8 cellular contexts compared by ENCODE assay signal in genomic region chr10:70558871-70559810, GRCh38. TPM values are rescaled to one million over a fixed set of nuclear protein-coding genes. Genes with fewer than 3 reads are reported as not detected.
DNase-seq lines count a peak whose midpoint lies in the region; ATAC-seq and TF ChIP-seq lines count a peak whose summit lies in the region.

No MANE protein-coding gene starts in this region.

- H3K9me3 Mint-ChIP-seq in CD8-positive, alpha-beta memory T cell, result no peaks in the 10 kb centered on the region
- no peaks in the 10 kb centered on the region for H3K9me3 Mint-ChIP-seq in nephron progenitor cell

- H3K9me2 ChIP-seq in GM23248 (ENCODE audit: insufficient read depth), result no peaks in the 10 kb centered on the region

- DNase-seq in CD8-positive, alpha-beta memory T cell, result peak; percentile 64 to 80 (median 67)
- DNase-seq in GM23248 (peak; percentile 57), NCI-H226 (peak; percentile 48), epithelial cell of esophagus (ENCODE audit: low read depth) (peak; percentile 53), nephron progenitor cell (peak; percentile 59)
- DNase-seq in activated CD8-positive, alpha-beta memory T cell treated with anti-CD3 and anti-CD28 coated beads for 48 hours (ENCODE audit: low read depth in 2 of 3, low spot score in 2 of 3), result peak; percentile 58 to 68 (median 64)

- H3K27me3 Mint-ChIP-seq in CD8-positive, alpha-beta memory T cell, result peaks cover 0 to 7% of the 10 kb centered on the region in 2 donors
- H3K27me3 Mint-ChIP-seq in nephron progenitor cell (ENCODE audit: low read depth, poor library complexity), result peaks cover 13% of the 10 kb centered on the region

- no peaks in the 10 kb centered on the region for H4K20me1 ChIP-seq in GM23248 (ENCODE audit: insufficient read depth)

- 61 to 69% methylated on average over 18 to 20 of the region's 20 CpGs for WGBS in GM23248 (ENCODE audit: low coverage in 1 of 2, low lambda C conversion rate in 2 of 2, missing lambda C conversion rate in 2 of 2), 2 experiments

- peak overlapping the region; percentile 63; the same call in 1 of the 2 replicates for H2AFZ ChIP-seq in GM23248

- CTCF ChIA-PET in CD8-positive, alpha-beta memory T cell (lab: Charles Lee), result interaction anchor here (0.5 to 5.0 kb wide), 44 partner anchors 9 to 261 kb away, joined by 3 to 81 read pairs (median 4); partner anchors contain the start of gene PRF1

- peak overlapping the region; percentile 80 to 94 (median 87) for H3K4me3 Mint-ChIP-seq in CD8-positive, alpha-beta memory T cell
- peak overlapping the region; percentile 21 for H3K4me3 Mint-ChIP-seq in nephron progenitor cell

- POLR2A ChIA-PET in CD8-positive, alpha-beta memory T cell (lab: Charles Lee), result interaction anchor here (1.0 kb wide), 1 partner anchor 197 kb away, joined by 3 read pairs; no protein-coding TSS in a partner anchor

- H3F3A ChIP-seq in GM23248 (ENCODE audit: insufficient read depth), result no peaks in the 10 kb centered on the region

- H3K27me3 ChIP-seq in CD8-positive, alpha-beta memory T cell (ENCODE audit: insufficient read depth, low read length, poor library complexity, severe bottlenecking), result no peaks in the 10 kb centered on the region
- H3K27me3 ChIP-seq in GM23248 (replicated peaks; ENCODE audit: insufficient read depth), result no peaks in the 10 kb centered on the region
- no peaks in the 10 kb centered on the region for H3K27me3 ChIP-seq in stomach smooth muscle (ENCODE audit: control insufficient read depth in 1 of 2, insufficient read depth in 2 of 2, low read length in 2 of 2)

- H3K9ac ChIP-seq in GM23248 (no peak overlapping the region), stomach smooth muscle (ENCODE audit: low read length in 2 of 2) (peak overlapping the region in 1 of 2 donors; percentile 28)

- H3K27ac ChIP-seq in CD8-positive, alpha-beta memory T cell (ENCODE audit: low read depth, low read length), result peak overlapping the region; percentile 74
- H3K27ac ChIP-seq in GM23248 (no peak overlapping the region), stomach smooth muscle (ENCODE audit: low read length) (peak overlapping the region; percentile 24)

- in situ Hi-C loops in GM23248 (cut with MboI), result no loop called here

- peak overlapping the region; percentile 70 for H3K4me3 ChIP-seq in CD8-positive, alpha-beta memory T cell (ENCODE audit: low read length)
- H3K4me3 ChIP-seq in GM23248, result no peak overlapping the region; the same call in 1 of the 2 replicates
- no peak overlapping the region for H3K4me3 ChIP-seq in epithelial cell of esophagus (ENCODE audit: low read length)
- H3K4me3 ChIP-seq in stomach smooth muscle (ENCODE audit: low read length in 2 of 2), result peak overlapping the region; percentile 32 to 44

- H3K9me3 ChIP-seq in CD8-positive, alpha-beta memory T cell (ENCODE audit: low read length), result no peaks in the 10 kb centered on the region
- no peaks in the 10 kb centered on the region for H3K9me3 ChIP-seq in GM23248 (ENCODE audit: low read depth)
- H3K9me3 ChIP-seq in stomach smooth muscle (ENCODE audit: control insufficient read depth in 2 of 2, low read length in 2 of 2), result no peaks in the 10 kb centered on the region

- H3K4me1 ChIP-seq in CD8-positive, alpha-beta memory T cell (ENCODE audit: insufficient read depth, low read length), result peaks cover 11% of the 10 kb centered on the region
- H3K4me1 ChIP-seq in GM23248 (ENCODE audit: insufficient read depth), result no peaks in the 10 kb centered on the region
- H3K4me1 ChIP-seq in stomach smooth muscle (ENCODE audit: control insufficient read depth, insufficient read depth, low read length), result peaks cover 46% of the 10 kb centered on the region

- no peaks in the 10 kb centered on the region for H3K79me2 ChIP-seq in GM23248 (ENCODE audit: insufficient read depth)

- H3K36me3 ChIP-seq in CD8-positive, alpha-beta memory T cell (ENCODE audit: insufficient read depth, low read length), result no peaks in the 10 kb centered on the region
- H3K36me3 ChIP-seq in GM23248 (ENCODE audit: low read depth), result no peaks in the 10 kb centered on the region
- peaks cover 12% of the 10 kb centered on the region in 2 donors for H3K36me3 ChIP-seq in stomach smooth muscle (ENCODE audit: control insufficient read depth in 2 of 2, insufficient read depth in 2 of 2, low read length in 2 of 2)

- ATAC-seq in HG03521 (IDR thresholded peaks at IDR 0.05; ENCODE audit: unreplicated experiment), result no peak

- no peaks in the 10 kb centered on the region for H3K36me3 Mint-ChIP-seq in CD8-positive, alpha-beta memory T cell
- H3K36me3 Mint-ChIP-seq in nephron progenitor cell (ENCODE audit: low read depth), result peaks cover 5% of the 10 kb centered on the region

- H3K4me1 Mint-ChIP-seq in CD8-positive, alpha-beta memory T cell, result peaks cover 19 to 27% (median 22%) of the 10 kb centered on the region in 3 donors
- H3K4me1 Mint-ChIP-seq in nephron progenitor cell, result peaks cover 60% of the 10 kb centered on the region

- peak; percentile 52 for TF ChIP-seq CTCF in epithelial cell of esophagus (IDR thresholded peaks at IDR 0.05; ENCODE audit: insufficient read depth, low read depth, low read length, missing control alignments)
- TF ChIP-seq CTCF in nephron progenitor cell (IDR thresholded peaks at IDR 0.05), result peak; percentile 53

- H3K4me2 ChIP-seq in GM23248 (ENCODE audit: unreplicated experiment), result peak overlapping the region; percentile 18

- H3K27ac Mint-ChIP-seq in CD8-positive, alpha-beta memory T cell, result peak overlapping the region; percentile 32 to 96 (median 91)
- peak overlapping the region; percentile 47 for H3K27ac Mint-ChIP-seq in nephron progenitor cell

RNA-seq across cellular contexts. Expression of gene PRF1, which starts 43.4 kb away (rescaled TPM):
- 10 to 100 TPM; 94.8 to 95.7 TPM for total RNA-seq in CD8-positive, alpha-beta memory T cell
- polyA plus RNA-seq in CD8-positive, alpha-beta memory T cell, result 762 TPM
- total RNA-seq in GM23248 (2014; rRNA removed; shearing (Covaris generic)), result not detected in 2 replicates
- polyA plus RNA-seq in GM23248 (2016; fragmentation: Nextera tagmentation; extraction: Ambion mirVana), result not detected in 2 replicates

Comparison
In these comparisons a context has a peak if more than half of its experiments do, and no peak if none do; other contexts are left out.
1. H3K4me3 ChIP-seq: peak in CD8-positive, alpha-beta memory T cell (single experiment) and stomach smooth muscle (2 of 2); none in GM23248 (single experiment) and epithelial cell of esophagus (single experiment).
2. RNA of gene PRF1, which starts 43.4 kb away (total RNA-seq): 94.8 to 95.7 TPM in CD8-positive, alpha-beta memory T cell; not detected in GM23248; every median in the first group is over 10 times any median in the second.
3. Peak in every context shown above with its lines, with median percentiles within 50 percentile points of each other: DNase-seq.